21 cellular contexts compared by ENCODE assay signal in the genomic region with DNA sequence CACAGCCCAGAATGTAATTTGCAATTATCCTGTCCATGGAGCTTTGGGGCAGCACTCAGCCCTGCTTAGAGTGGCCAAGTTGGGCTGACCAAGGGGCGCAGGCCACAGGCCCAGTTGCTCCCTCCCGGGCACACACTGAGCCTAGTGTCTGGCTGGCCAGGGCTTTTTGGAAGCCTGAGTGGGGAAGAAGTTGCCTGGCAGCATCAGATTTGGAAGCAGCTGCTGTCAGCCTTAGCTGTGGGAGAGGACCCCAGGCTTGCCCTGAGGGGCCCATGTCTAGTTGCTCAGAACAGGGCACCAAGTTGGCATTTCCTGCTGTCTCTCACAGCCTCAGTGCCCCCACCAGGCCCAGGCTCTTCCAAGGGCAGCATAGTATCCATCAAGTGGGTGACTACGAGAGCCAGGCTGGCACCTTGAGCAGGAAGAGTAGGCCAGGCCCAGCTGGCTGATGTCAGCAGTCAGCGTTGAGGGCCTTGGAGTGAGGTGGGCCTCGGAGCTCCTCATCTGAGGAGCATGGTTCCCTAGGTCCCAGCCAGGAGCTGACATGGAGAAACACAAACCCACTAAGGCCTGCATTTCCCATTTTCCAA. TPM values are rescaled to one million over a fixed set of nuclear protein-coding genes. Genes with fewer than 3 reads are reported as not detected.
DNase-seq lines count a peak whose midpoint lies in the region; ATAC-seq and TF ChIP-seq lines count a peak whose summit lies in the region.
"Had no signal": no experiment of that assay in that cellular context is flagged by ENCODE, and none has a peak within 500 bp of the region (broad histone marks: within the 10 kb centered on the region; RNA-seq: fewer than 3 reads in every experiment).

No MANE protein-coding gene starts in this region.

- no TSS peak for BruUV-seq in IMR-90 (replicated peaks; lab: Mats Ljungman, UMichigan)

- H2AFZ ChIP-seq in IMR-90 (replicated peaks; ENCODE audit: low read length, poor library complexity): peak overlapping the region; percentile 41
- H2AFZ ChIP-seq: PC-9 had no signal

- peaks cover 5% of the 10 kb centered on the region; the same call in 1 of the 2 replicates for H3K9me1 ChIP-seq in IMR-90 (ENCODE audit: insufficient read depth, low read length)

- peaks cover 25% of the 10 kb centered on the region for H3K4me1 Mint-ChIP-seq in activated T-cell treated with anti-CD3 and anti-CD28 coated beads, Interleukin-2, amount 50 U/mL, for 4 hours (ENCODE audit: low read depth)

- H3K14ac ChIP-seq in IMR-90 (replicated peaks; ENCODE audit: low read depth, low read length): no peak overlapping the region

- in situ Hi-C loops in IMR-90 (cut with MboI; ENCODE audit: low sequenced_read_pairs): no loop called here

- H3K4me3 ChIP-seq in IMR-90 (ENCODE audit: insufficient read depth, low read depth, low read length) (no peak overlapping the region), spleen (no peak overlapping the region), stomach (no peak overlapping the region)
- H3K4me3 ChIP-seq: A549, HAP-1, MG63, PC-9 had no signal

- no peaks in the 10 kb centered on the region for H3K36me3 Mint-ChIP-seq in activated T-cell treated with anti-CD3 and anti-CD28 coated beads, Interleukin-2, amount 50 U/mL, for 4 hours (ENCODE audit: insufficient read depth)
- H3K36me3 Mint-ChIP-seq: CD8-positive, alpha-beta T cell; IgD-negative memory B cell had no signal

- no peak overlapping the region for H4K91ac ChIP-seq in IMR-90 (ENCODE audit: insufficient read depth, low read depth, low read length)

- no peak overlapping the region for H3K4ac ChIP-seq in IMR-90 (ENCODE audit: low read depth, low read length)

- H2AK5ac ChIP-seq in IMR-90 (ENCODE audit: low read depth, low read length): no peak overlapping the region

- H2BK120ac ChIP-seq in IMR-90 (ENCODE audit: low read depth, low read length): no peak overlapping the region

- H3K4me2 ChIP-seq in IMR-90 (ENCODE audit: low read depth, low read length): no peak overlapping the region
- H3K4me2 ChIP-seq: A549, PC-9 had no signal

- H3K4me1 ChIP-seq in IMR-90 (ENCODE audit: control insufficient read depth, insufficient read depth, low read length): peaks cover 2% of the 10 kb centered on the region; the same call in 1 of the 2 replicates
- peaks cover 0 to 24% (median 13%) of the 10 kb centered on the region in 6 donors for H3K4me1 ChIP-seq in spleen
- no peaks in the 10 kb centered on the region for H3K4me1 ChIP-seq in stomach
- H3K4me1 ChIP-seq: A549, HAP-1 had no signal

- no peaks in the 10 kb centered on the region for H3K9me3 ChIP-seq in IMR-90 (ENCODE audit: control insufficient read depth, insufficient read depth, low read length)
- H3K9me3 ChIP-seq in spleen: no peaks in the 10 kb centered on the region
- no peaks in the 10 kb centered on the region for H3K9me3 ChIP-seq in stomach
- H3K9me3 ChIP-seq: A549, HAP-1, MG63 had no signal

- TF ChIP-seq RAD21 in IMR-90 (IDR thresholded peaks at IDR 0.05; ENCODE audit: low read length): no peak

- no peak overlapping the region for H2AK9ac ChIP-seq in IMR-90 (replicated peaks; ENCODE audit: low read depth, low read length, poor library complexity)

- no peaks in the 10 kb centered on the region for H3K9me3 Mint-ChIP-seq in activated T-cell treated with anti-CD3 and anti-CD28 coated beads, Interleukin-2, amount 50 U/mL, for 4 hours
- H3K9me3 Mint-ChIP-seq: CD8-positive, alpha-beta T cell; IgD-negative memory B cell had no signal

- no peaks in the 10 kb centered on the region for H4K20me1 ChIP-seq in IMR-90 (ENCODE audit: insufficient read depth, low read length)

- no peak overlapping the region for H3K9ac ChIP-seq in IMR-90 (ENCODE audit: low read depth, low read length)

- H3K23ac ChIP-seq in IMR-90 (ENCODE audit: low read depth, low read length): no peak overlapping the region

- TF ChIP-seq CTCF in IMR-90 (conservative IDR thresholded peaks at IDR 0.05; ENCODE audit: low read depth, low read length) (no peak), spleen (IDR thresholded peaks at IDR 0.05 in 8 of 11, conservative IDR thresholded peaks at IDR 0.05 in 3 of 11) (no peak), stomach (IDR thresholded peaks at IDR 0.05) (no peak)

- TF ChIP-seq POLR2A in IMR-90 (IDR thresholded peaks at IDR 0.05; ENCODE audit: low read depth, low read length): no peak
- no peak for TF ChIP-seq POLR2A in spleen (IDR thresholded peaks at IDR 0.05)
- no peak for TF ChIP-seq POLR2A in stomach (IDR thresholded peaks at IDR 0.05)

- CTCF ChIA-PET in IMR-90 (lab: Yijun Ruan, JAX): no interaction called here

- no peak overlapping the region for H3K4me3 Mint-ChIP-seq in activated T-cell treated with anti-CD3 and anti-CD28 coated beads, Interleukin-2, amount 50 U/mL, for 4 hours
- H3K4me3 Mint-ChIP-seq: CD8-positive, alpha-beta T cell; IgD-negative memory B cell had no signal

- no peak overlapping the region for H3K56ac ChIP-seq in IMR-90 (ENCODE audit: extremely low read depth, insufficient read depth, low read length)

- H2BK15ac ChIP-seq in IMR-90 (ENCODE audit: low read depth, low read length): no peak overlapping the region

- H3K27ac ChIP-seq in IMR-90 (ENCODE audit: insufficient read depth, low read length) (no peak overlapping the region), spleen (no peak overlapping the region), stomach (no peak overlapping the region)
- H3K27ac ChIP-seq: A549, HL-60, PC-9 had no signal

- POLR2A ChIA-PET in IMR-90 (lab: Charles Lee; ENCODE audit: unreplicated experiment): no interaction called here

- no peaks in the 10 kb centered on the region for H3K79me1 ChIP-seq in IMR-90 (ENCODE audit: low read depth in 1 of 2, low read length in 2 of 2)

- H4K8ac ChIP-seq in IMR-90 (ENCODE audit: low read depth in 2 of 2, low read length in 2 of 2): no peak overlapping the region

- H2BK5ac ChIP-seq in IMR-90 (ENCODE audit: low read depth, low read length, poor library complexity, severe bottlenecking): no peak overlapping the region

- H3K27me3 ChIP-seq in IMR-90 (ENCODE audit: control insufficient read depth, insufficient read depth, low read length) (no peaks in the 10 kb centered on the region; the same call in 1 of the 2 replicates), spleen (replicated peaks in 1 of 7) (no peaks in the 10 kb centered on the region), stomach (no peaks in the 10 kb centered on the region)
- H3K27me3 ChIP-seq: MG63 had no signal

- no peak overlapping the region for H4K5ac ChIP-seq in IMR-90 (ENCODE audit: low read depth, low read length)

- H3K18ac ChIP-seq in IMR-90 (ENCODE audit: low read depth, low read length): no peak overlapping the region

- H3K36me3 ChIP-seq in IMR-90 (ENCODE audit: control insufficient read depth, insufficient read depth, low read length): no peaks in the 10 kb centered on the region
- no peaks in the 10 kb centered on the region for H3K36me3 ChIP-seq in spleen
- no peaks in the 10 kb centered on the region for H3K36me3 ChIP-seq in stomach
- H3K36me3 ChIP-seq: HAP-1, MG63 had no signal

- dilution Hi-C loops in IMR-90 (cut with HindIII; ENCODE audit: low sequenced_read_pairs, unreplicated experiment): no loop called here

- H2BK20ac ChIP-seq in IMR-90 (ENCODE audit: low read depth, low read length): no peak overlapping the region

- no peak for TF ChIP-seq EP300 in stomach (IDR thresholded peaks at IDR 0.05)

- WGBS in IMR-90 (ENCODE audit: extremely low coverage in 2 of 2, insufficient read length in 1 of 2), 2 experiments: 20% methylated on average over 1 of the region's 5 CpGs; no CpG with 5 or more reads in 1 of the 2 experiments
- 90 to 98% (median 95%) methylated on average over 4 to 5 of the region's 5 CpGs for WGBS in spleen, 5 donors
- 95 to 100% (median 98%) methylated on average over 2 to 5 of the region's 5 CpGs for WGBS in stomach, 5 donors

- intact Hi-C loops in IMR-90 (cut with micrococcal nuclease) (no loop called here), spleen (cut with DNase I; ENCODE audit: low total_unique reads) (no loop called here), stomach (cut with DNase I; ENCODE audit: low total_unique reads) (no loop called here)

- no peak for ATAC-seq in activated T-cell treated with anti-CD3 and anti-CD28 coated beads, Interleukin-2, amount 50 U/mL, for 4 hours
- ATAC-seq in IMR-90 (ENCODE audit: low read depth): no peak
- ATAC-seq: A549; CD8-positive, alpha-beta T cell had no signal

- peaks cover 2% of the 10 kb centered on the region for H3K27me3 Mint-ChIP-seq in activated T-cell treated with anti-CD3 and anti-CD28 coated beads, Interleukin-2, amount 50 U/mL, for 4 hours (ENCODE audit: low read depth)

- DNase-seq in activated T-cell treated with anti-CD3 and anti-CD28 coated beads, Interleukin-2, amount 50 U/mL, for 48 hours: peak; percentile 6 to 13
- no peak for DNase-seq in activated T-cell treated with anti-CD3 and anti-CD28 coated beads, Interleukin-2, amount 50 U/mL, for 4 hours
- DNase-seq in IMR-90 (no peak), medulla oblongata (ENCODE audit: extremely low spot score) (peak; percentile 57), spleen (peak; percentile 65), stomach (no peak), SK-N-DZ (ENCODE audit: low spot score) (no peak)
- DNase-seq: Kasumi-1, MG63, NCI-H1092, NCI-H1436 treated with DMSO at 0.1 percent for 48 hours, NCI-H2029, NCI-H345, NCI-H524 treated with DMSO at 0.1 percent for 48 hours, PC-9 had no signal

TF ChIP-seq in IMR-90, 13 proteins besides CTCF, POLR2A, EP300 and RAD21 (continues in another document):
- TF ChIP-seq NFE2L2 (IDR thresholded peaks at IDR 0.05; ENCODE audit: low read depth, low read length) (no peak), BHLHE40 (IDR thresholded peaks at IDR 0.05; ENCODE audit: low read depth, low read length) (no peak), SMC3 (IDR thresholded peaks at IDR 0.05; ENCODE audit: low read depth, low read length) (no peak)

RNA-seq across cellular contexts. Expression of a gene that starts 14.4 kb away (rescaled TPM):
- total RNA-seq in activated T-cell treated with anti-CD3 and anti-CD28 coated beads, Interleukin-2, amount 50 U/mL, for 4 hours: not detected
- not detected in 2 replicates for total RNA-seq in IMR-90 (2012; rRNA removed)
- not detected in 2 replicates for polyA plus RNA-seq in IMR-90 (2012; rRNA removed)
- polyA plus RNA-seq in IMR-90 (2012; cell fraction: cytosol; rRNA removed): not detected in 2 replicates
- polyA plus RNA-seq in IMR-90 (2012; cell fraction: nucleus; rRNA removed; ENCODE audit: low replicate concordance): 0.03 TPM in 1 of 2 replicates, not detected in the other
- total RNA-seq in spleen: 1 to 10 TPM in 1 of 7 donors, under 1 TPM in 4, not detected in 2; 0.20 to 1.1 (median 0.42) TPM
- polyA plus RNA-seq in spleen: under 1 TPM in 2 of 3 donors, not detected in 1; 0.03 to 0.42 TPM
- total RNA-seq in stomach: not detected
- polyA plus RNA-seq in stomach: not detected
- not detected in 2 replicates for polyA plus RNA-seq in SK-N-DZ (2014; cell fraction: cytosol; rRNA removed)
- polyA plus RNA-seq in SK-N-DZ (2014; cell fraction: nucleus; rRNA removed): not detected in 2 replicates
- total RNA-seq: CD8-positive, alpha-beta T cell had no signal
- polyA plus RNA-seq: BJ, IgD-negative memory B cell had no signal

Comparison
In these comparisons a context has a peak if more than half of its experiments do, and no peak if none do; other contexts are left out.
1. DNase-seq: peak in activated T-cell treated with anti-CD3 and anti-CD28 coated beads, Interleukin-2, amount 50 U/mL, for 48 hours (2 of 2), medulla oblongata (single experiment) and spleen (single experiment); none in activated T-cell treated with anti-CD3 and anti-CD28 coated beads, Interleukin-2, amount 50 U/mL, for 4 hours (single experiment), IMR-90 (single experiment), stomach (single experiment) and SK-N-DZ (single experiment).